ENCODE assay signal across 13 cellular contexts in the genomic region with DNA sequence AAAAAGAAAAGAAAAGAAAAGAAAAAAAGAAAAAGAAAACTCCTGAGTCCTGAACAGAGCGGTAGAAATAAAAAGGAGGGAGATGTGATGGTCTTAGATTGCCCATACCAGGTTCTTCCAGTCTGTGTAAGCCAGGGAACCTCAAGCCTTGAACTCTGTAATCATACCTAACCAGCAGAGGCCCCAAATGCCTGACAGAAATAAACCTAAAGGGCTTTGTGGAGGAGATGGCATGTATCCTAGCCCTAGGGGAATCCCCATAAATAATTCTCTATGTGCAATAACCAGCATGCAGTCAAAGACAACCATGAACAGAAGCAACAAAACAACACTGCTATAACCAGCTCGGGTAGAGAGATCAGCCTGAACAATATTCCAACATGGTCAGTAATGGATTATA.
"Had no signal": no experiment of that assay in that cellular context is flagged by ENCODE, and none has a peak within 500 bp of the region (broad histone marks: within the 10 kb centered on the region; RNA-seq: fewer than 3 reads in every experiment).

No MANE protein-coding gene starts in this region.

- H3K4me2 ChIP-seq: smooth muscle cell had no signal

- H3K9me3 ChIP-seq: pancreas, transverse colon had no signal

- H3K27ac ChIP-seq: coronary artery, pancreas, transverse colon had no signal

- DNase-seq: activated CD4-positive, alpha-beta T cell treated with anti-CD3 and anti-CD28 coated beads, Interleukin-2, amount 10 ng/mL, durations not matched to agents 24 days and 14 days; activated effector memory CD4-positive, alpha-beta T cell treated with anti-CD3 and anti-CD28 coated beads, Interleukin-2, amount 50 U/mL, for 16 hours; activated naive CD8-positive, alpha-beta T cell treated with anti-CD3 and anti-CD28 coated beads, Interleukin-2, amount 10 ng/mL, durations not matched to agents 7 days and 5 days; caudate nucleus; effector CD4-positive, alpha-beta T cell; pancreas; transverse colon had no signal

- FAIRE-seq: endothelial cell of umbilical vein, frontal cortex, keratinocyte, pancreas had no signal

- H3K4me1 ChIP-seq: transverse colon had no signal

- H3K27me3 ChIP-seq: pancreas, transverse colon had no signal

- ATAC-seq: pancreas, WTC11 had no signal

- H3K4me3 ChIP-seq: coronary artery, pancreas, smooth muscle cell, transverse colon had no signal
